In genomic region chr2:10042301-10043161, GRCh38 we compare ENCODE assay signal across 8 cellular contexts. TPM values are rescaled to one million over a fixed set of nuclear protein-coding genes. Genes with fewer than 3 reads are reported as not detected.
DNase-seq lines count a peak whose midpoint lies in the region; ATAC-seq, FAIRE-seq and TF ChIP-seq lines count a peak whose summit lies in the region.

No MANE protein-coding gene starts in this region.

- peaks cover 1% of the 10 kb centered on the region for H3K36me3 ChIP-seq in bronchial epithelial cell (ENCODE audit: control insufficient read depth, insufficient read depth, low read length)

- no peaks in the 10 kb centered on the region for H3K27me3 ChIP-seq in bronchial epithelial cell (ENCODE audit: control insufficient read depth, insufficient read depth, low read length)

- FAIRE-seq in GM12891 (lab: Jason Lieb, UNC), result peak; percentile 45
- no peak for FAIRE-seq in RCC 7860 (lab: Jason Lieb, UNC)
- FAIRE-seq in bronchial epithelial cell (lab: Jason Lieb, UNC), result no peak

- H3K4me3 ChIP-seq in bronchial epithelial cell (ENCODE audit: low read depth, low read length), result peak overlapping the region; percentile 24
- H3K4me3 ChIP-seq in iPS-11a (ENCODE audit: low read depth, low read length), result peak overlapping the region; percentile 27

- ATAC-seq in HG02642 (IDR thresholded peaks at IDR 0.05; ENCODE audit: poor library complexity, unreplicated experiment), result no peak

- DNase-seq in GM12891 (ENCODE audit: insufficient read length, low spot score) (no peak), RCC 7860 (ENCODE audit: low spot score) (peak; percentile 72), bronchial epithelial cell (ENCODE audit: low read depth) (no peak), renal cortical epithelial cell (ENCODE audit: low read depth) (peak; percentile 56), H4 (ENCODE audit: low spot score) (no peak), SIG-M5 treated with dmso at 0.1 percent for 504 hours (lab: John Stamatoyannopoulos, UW; ENCODE audit: unreplicated experiment) (no peak)

- peak; percentile 2 for TF ChIP-seq CTCF in bronchial epithelial cell (IDR thresholded peaks at IDR 0.05; ENCODE audit: insufficient read depth, low read length, severe bottlenecking)

- TF ChIP-seq POLR2A in GM12891 (IDR thresholded peaks at IDR 0.05; ENCODE audit: low read depth, low read length), result no peak

TF ChIP-seq in GM12891, 5 proteins besides CTCF, POLR2A, EP300 and RAD21:
- TF ChIP-seq SPI1 (IDR thresholded peaks at IDR 0.05; ENCODE audit: low read depth, low read length) (no peak), PAX5 (IDR thresholded peaks at IDR 0.05; ENCODE audit: insufficient read depth, low read length, severe bottlenecking) (no peak), POLR2AphosphoS5 (IDR thresholded peaks at IDR 0.05; ENCODE audit: low read depth, low read length) (no peak), POU2F2 (IDR thresholded peaks at IDR 0.05; ENCODE audit: low read depth, low read length) (no peak), TAF1 (IDR thresholded peaks at IDR 0.05; ENCODE audit: low read depth, low read length) (no peak)

RNA-seq across cellular contexts. Expression of gene KLF11, which starts 0.8 kb away (rescaled TPM):
- polyA plus RNA-seq in GM12891 (2012; ENCODE audit: low read depth, missing spikeins), result 0.24 TPM
- total RNA-seq in bronchial epithelial cell (5.6 and 6.6 TPM in 2 replicates), renal cortical epithelial cell (8.2 and 16.2 TPM in 2 replicates)
- 5.4 and 6.5 TPM in 2 replicates for total RNA-seq in H4 (2014; rRNA removed; shearing (Covaris generic))

RNA-seq across cellular contexts. Expression of gene CYS1, which starts 37.7 kb away (rescaled TPM):
- polyA plus RNA-seq in GM12891 (2012; ENCODE audit: low read depth, missing spikeins), result 2.9 TPM
- total RNA-seq in bronchial epithelial cell, result 0.26 TPM in 2 replicates
- total RNA-seq in renal cortical epithelial cell, result 34.2 and 223 TPM in 2 replicates
- 0.43 and 1.1 TPM in 2 replicates for total RNA-seq in H4 (2014; rRNA removed; shearing (Covaris generic))

Comparison
In these comparisons a context has a peak if more than half of its experiments do, and no peak if none do; other contexts are left out.
1. DNase-seq: peak in RCC 7860 (single experiment) and renal cortical epithelial cell (single experiment); none in GM12891 (single experiment), bronchial epithelial cell (single experiment), H4 (single experiment) and SIG-M5 treated with dmso at 0.1 percent for 504 hours (single experiment).
2. RNA of gene CYS1, which starts 37.7 kb away (total RNA-seq): 34.2 to 223 TPM in renal cortical epithelial cell; 0.43 to 1.1 TPM in H4 and 0.26 TPM in bronchial epithelial cell; every median in the first group is over 10 times any median in the second.